8 cellular contexts compared by ENCODE assay signal in the genomic region with DNA sequence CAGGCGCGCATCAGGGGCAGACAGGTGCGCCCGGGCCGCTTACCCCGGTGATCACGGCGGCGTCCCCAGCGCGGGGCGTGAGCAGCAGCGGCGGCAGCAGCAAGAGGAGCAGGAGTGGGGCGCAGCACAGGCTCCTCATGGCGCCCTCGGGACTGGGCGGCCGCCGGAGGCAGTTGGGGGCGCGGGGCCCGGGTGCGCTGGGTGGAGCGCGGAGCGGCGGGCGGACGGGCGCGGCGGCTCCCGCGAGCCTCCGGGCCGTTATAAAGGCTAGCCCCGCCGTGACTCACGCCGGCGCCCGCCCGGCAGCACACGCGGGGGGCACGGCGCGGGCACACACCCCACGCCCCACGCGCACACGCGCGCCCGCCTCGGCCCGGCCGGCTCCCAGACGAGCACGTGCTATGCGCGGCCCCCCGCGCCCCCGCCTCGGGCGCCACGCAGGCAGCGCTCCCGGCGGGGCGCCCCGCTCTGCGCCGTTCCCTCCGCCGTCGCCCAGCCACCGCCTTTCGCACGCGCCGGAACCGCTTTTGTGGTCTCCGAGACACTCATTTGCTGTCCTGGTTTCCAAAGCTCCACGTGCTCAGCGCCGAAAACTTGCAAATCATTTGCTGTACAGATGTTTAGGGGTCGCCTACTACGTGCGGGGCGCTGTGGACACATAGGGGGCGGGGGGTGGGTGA. TPM values are rescaled to one million over a fixed set of nuclear protein-coding genes. Genes with fewer than 3 reads are reported as not detected.
DNase-seq lines count a peak whose midpoint lies in the region; ATAC-seq lines count a peak whose summit lies in the region.

Gene PROK2 (minus strand): TSS at position 235 of the 680 bp plus-strand sequence. CDS start 96 bp downstream, at position 139.

- peak within 1 kb of the TSS in 1 of 3 donors; percentile 10 for H3K27ac Mint-ChIP-seq in IgD-negative memory B cell

- H3K27me3 ChIP-seq in ACC112 (ENCODE audit: insufficient read depth, low read length) (peaks cover 78% of the 10 kb centered on the region), Karpas-422 (ENCODE audit: low read length) (no peaks in the 10 kb centered on the region)

- H3K79me2 ChIP-seq in ACC112 (ENCODE audit: control insufficient read depth, insufficient read depth, low read length, unreplicated experiment), result no peaks in the 10 kb centered on the region
- no peaks in the 10 kb centered on the region for H3K79me2 ChIP-seq in Karpas-422 (ENCODE audit: low read length)

- no peak within 1 kb of the TSS for H3K9ac ChIP-seq in Karpas-422 (ENCODE audit: low read length)

- no peak within 1 kb of the TSS for H3K4me2 ChIP-seq in Karpas-422 (ENCODE audit: low read depth, low read length, poor library complexity, severe bottlenecking)

- H3K9me3 ChIP-seq in Karpas-422 (ENCODE audit: low read length), result no peaks in the 10 kb centered on the region

- peak; percentile 17 for DNase-seq in activated T-helper 9 cell treated with anti-CD3 and anti-CD28 coated beads, Interleukin-2, amount 50 U/mL, for 16 hours (ENCODE audit: low read depth)
- DNase-seq in iPS-NIHi7 (ENCODE audit: extremely low spot score) (peak; percentile 59), Karpas-422 (no peak)
- peak; percentile 14 for DNase-seq in stimulated activated CD8-positive, alpha-beta memory T cell treated with anti-CD3 and anti-CD28 coated beads, Interleukin-12 subunit alpha, Interleukin-12 subunit beta, amount 100 ng/mL, for 24 hours (ENCODE audit: extremely low read depth)

- H2AFZ ChIP-seq in ACC112 (ENCODE audit: low read length, unreplicated experiment) (no peak within 1 kb of the TSS), Karpas-422 (ENCODE audit: low read length) (no peak within 1 kb of the TSS)

- ATAC-seq in GM18520 (IDR thresholded peaks at IDR 0.05; ENCODE audit: unreplicated experiment), result no peak
- ATAC-seq in HG02759 (IDR thresholded peaks at IDR 0.05; ENCODE audit: unreplicated experiment), result no peak

- peak within 1 kb of the TSS; percentile 21; the same call in 1 of the 2 replicates for H3K4me3 ChIP-seq in ACC112 (ENCODE audit: low read depth, low read length)
- no peak within 1 kb of the TSS for H3K4me3 ChIP-seq in Karpas-422 (ENCODE audit: low read length)

- no peak within 1 kb of the TSS for H3K27ac ChIP-seq in ACC112 (ENCODE audit: low read depth, low read length)
- no peak within 1 kb of the TSS for H3K27ac ChIP-seq in Karpas-422 (ENCODE audit: low read length)

- H3K36me3 ChIP-seq in ACC112 (ENCODE audit: insufficient read depth, low read length), result no peaks in the 10 kb centered on the region
- no peaks in the 10 kb centered on the region for H3K36me3 ChIP-seq in Karpas-422 (ENCODE audit: insufficient read depth, low read length)

- H3K27me3 Mint-ChIP-seq in IgD-negative memory B cell, result peaks cover 36% of the 10 kb centered on the region

- H3K4me1 ChIP-seq in ACC112 (ENCODE audit: control insufficient read depth, insufficient read depth, low read length, unreplicated experiment) (no peaks in the 10 kb centered on the region), Karpas-422 (ENCODE audit: low read length) (peaks cover 19% of the 10 kb centered on the region)

- H4K20me1 ChIP-seq in Karpas-422 (ENCODE audit: insufficient read depth, low read depth, low read length), result no peaks in the 10 kb centered on the region

- H3K9me3 Mint-ChIP-seq in IgD-negative memory B cell, result no peaks in the 10 kb centered on the region

- no peaks in the 10 kb centered on the region for H3K36me3 Mint-ChIP-seq in IgD-negative memory B cell

- H3K4me3 Mint-ChIP-seq in IgD-negative memory B cell, result peak within 1 kb of the TSS; percentile 32 to 84 (median 69)

- peaks cover 4 to 16% (median 14%) of the 10 kb centered on the region in 3 donors for H3K4me1 Mint-ChIP-seq in IgD-negative memory B cell

- H3K9me2 ChIP-seq in Karpas-422 (replicated peaks; ENCODE audit: insufficient read depth, low read length), result no peaks in the 10 kb centered on the region

RNA-seq across cellular contexts. Expression of gene PROK2, which starts in this region (rescaled TPM):
- not detected for polyA plus RNA-seq in IgD-negative memory B cell
- total RNA-seq in Karpas-422 (2014; rRNA removed; shearing (Covaris generic); ENCODE audit: low replicate concordance), result not detected in 2 replicates
